In genomic region chr9:137162505-137163100, GRCh38 we compare ENCODE assay signal across 12 cellular contexts. TPM values are rescaled to one million over a fixed set of nuclear protein-coding genes. Genes with fewer than 3 reads are reported as not detected.
A peak's percentile ranks its signal among the peaks of the same experiment; 100 is the strongest.
DNase-seq lines count a peak whose midpoint lies in the region; ATAC-seq, FAIRE-seq and TF ChIP-seq lines count a peak whose summit lies in the region.
"Had no signal": no experiment of that assay in that cellular context is flagged by ENCODE, and none has a peak within 500 bp of the region (broad histone marks: within the 10 kb centered on the region; RNA-seq: fewer than 3 reads in every experiment).

No MANE protein-coding gene starts in this region.

- TSS peak; percentile 43 for BruUV-seq in HCT116 (replicated peaks; lab: Mats Ljungman, UMichigan)

- TF ChIP-seq RAD21 in A549 (conservative IDR thresholded peaks at IDR 0.05 in 1 of 2, IDR thresholded peaks at IDR 0.05 in 1 of 2) (no peak), HCT116 (IDR thresholded peaks at IDR 0.05; ENCODE audit: low read depth) (no peak)

- H3K27me3 ChIP-seq in HCT116 (ENCODE audit: insufficient read depth, low read length): no peaks in the 10 kb centered on the region

- no peaks in the 10 kb centered on the region for H3K36me3 ChIP-seq in HCT116 (ENCODE audit: control insufficient read depth in 1 of 2, insufficient read depth in 2 of 2, low read length in 2 of 2)

- peak overlapping the region; percentile 76 for H3K4me2 ChIP-seq in A549
- H3K4me2 ChIP-seq in HCT116 (ENCODE audit: low read length): peak overlapping the region; percentile 98

- POLR2A ChIA-PET in A549 (lab: Yijun Ruan, JAX): interaction anchor here (0.6 to 2.1 kb wide), 8 partner anchors 13 to 78 kb away, joined by 3 to 9 read pairs (median 4); partner anchors contain the start of genes RNF224, TPRN and TUBB4B
- POLR2A ChIA-PET in HCT116 (lab: Charles Lee): interaction anchor here (0.7 to 2.5 kb wide), 13 partner anchors 12 to 101 kb away, joined by 3 to 16 read pairs (median 5); partner anchors contain the start of genes ANAPC2, CYSRT1, SSNA1 and TPRN

- no peaks in the 10 kb centered on the region for H4K20me1 ChIP-seq in HCT116 (ENCODE audit: insufficient read depth)

- TF ChIP-seq CTCF in A549 (IDR thresholded peaks at IDR 0.05) (peak; percentile 14; the same call in 1 of the 3 replicates), HCT116 (IDR thresholded peaks at IDR 0.05 in 2 of 3, conservative IDR thresholded peaks at IDR 0.05 in 1 of 3; ENCODE audit: borderline replicate concordance in 1 of 3, insufficient read depth in 1 of 3, low read depth in 2 of 3, low read length in 2 of 3) (no peak; a peak in 1 of 6 replicates), epithelial cell of esophagus (IDR thresholded peaks at IDR 0.05; ENCODE audit: insufficient read depth, low read depth, low read length, missing control alignments) (no peak)

- H3K4me3 ChIP-seq in A549 (peak overlapping the region; percentile 38), HCT116 (replicated peaks in 1 of 2; ENCODE audit: low read depth in 1 of 2, low read length in 2 of 2) (peak overlapping the region; percentile 59 to 70), epithelial cell of esophagus (ENCODE audit: low read length) (peak overlapping the region; percentile 36)

- peaks cover 27% of the 10 kb centered on the region for H3K4me1 ChIP-seq in A549
- peaks cover 8 to 52% of the 10 kb centered on the region in 2 experiments; a peak in 3 of 4 replicates for H3K4me1 ChIP-seq in HCT116 (ENCODE audit: control insufficient read depth in 1 of 2, insufficient read depth in 2 of 2, low read length in 2 of 2)

- DNase-seq in A549 (ENCODE audit: low read depth in 1 of 2, low spot score in 1 of 2): peak in 1 of 2 experiments; percentile 64
- no peak for DNase-seq in HCT116 (ENCODE audit: low read depth, low spot score)
- peak; percentile 50 for DNase-seq in epithelial cell of esophagus (ENCODE audit: low read depth)
- DNase-seq in memory B cell (ENCODE audit: low spot score in 2 of 2): no peak
- no peak for DNase-seq in NCI-H524 treated with DMSO at 0.1 percent for 48 hours (lab: John Stamatoyannopoulos, UW)
- DNase-seq in NK-92 treated with Interleukin-12 subunit alpha and Interleukin-12 subunit beta, amount 100 ng/mL, for 24 hours (lab: John Stamatoyannopoulos, UW): no peak
- no peak for DNase-seq in mucosa of gallbladder (ENCODE audit: low spot score)
- DNase-seq: activated naive CD8-positive, alpha-beta T cell treated with anti-CD3 and anti-CD28 coated beads, Interleukin-2, amount 10 ng/mL, durations not matched to agents 7 days and 5 days; foreskin melanocyte had no signal

- H3K4me3 Mint-ChIP-seq in memory B cell: peak overlapping the region; percentile 40
- H3K4me3 Mint-ChIP-seq: activated naive CD8-positive, alpha-beta T cell treated with anti-CD3 and anti-CD28 coated beads, Interleukin-2, amount 10 ng/mL, durations not matched to agents 7 days and 5 days had no signal

- no peaks in the 10 kb centered on the region for H3K9me2 ChIP-seq in HCT116 (ENCODE audit: insufficient read depth)

- CTCF ChIA-PET in A549 (lab: Yijun Ruan, JAX) (interaction anchor here (0.7 to 7.4 kb wide), 14 partner anchors 8 to 95 kb away, joined by 3 to 57 read pairs (median 4); partner anchors contain the start of genes LRRC26, RNF224, SSNA1 and TMEM210), HCT116 (lab: Charles Lee) (interaction anchor here (0.9 to 1.9 kb wide), 6 partner anchors 11 to 76 kb away, joined by 3 to 15 read pairs (median 7); partner anchors contain the start of genes MAN1B1, RNF224 and SSNA1)

- RAD21 ChIA-PET in HCT116 (lab: Charles Lee; ENCODE audit: low non-redundant PET in 1 of 2, low total read pairs in 2 of 2, uncharacterized antibody in 2 of 2, unreplicated experiment in 2 of 2): interaction anchor here (0.7 to 1.1 kb wide), 2 partner anchors 65 to 132 kb away, joined by 3 to 4 read pairs; partner anchors contain the start of gene RNF224 (in 1 of the 2)

- peaks cover 11% of the 10 kb centered on the region for H3K4me1 Mint-ChIP-seq in memory B cell

- no peak for TF ChIP-seq POLR2A in A549 (IDR thresholded peaks at IDR 0.05; ENCODE audit: low read length)
- no peak for TF ChIP-seq POLR2A in HCT116 (IDR thresholded peaks at IDR 0.05; ENCODE audit: borderline replicate concordance, extremely low read depth, insufficient read depth, insufficient read length)

- no peaks in the 10 kb centered on the region for H3K36me3 Mint-ChIP-seq in memory B cell
- H3K36me3 Mint-ChIP-seq: activated naive CD8-positive, alpha-beta T cell treated with anti-CD3 and anti-CD28 coated beads, Interleukin-2, amount 10 ng/mL, durations not matched to agents 7 days and 5 days had no signal

- H3K79me2 ChIP-seq in HCT116 (ENCODE audit: insufficient read depth, low read length): no peaks in the 10 kb centered on the region

- H2AFZ ChIP-seq in HCT116 (ENCODE audit: low read depth, low read length, poor library complexity, severe bottlenecking): no peak overlapping the region

- TF ChIP-seq EP300 in A549 (IDR thresholded peaks at IDR 0.05): no peak

- ATAC-seq in A549 (peak; percentile 25 to 48; a peak in 4 of 6 replicates), HCT116 (peak; percentile 50), memory B cell (ENCODE audit: low read depth) (peak; percentile 49), HG03139 (IDR thresholded peaks at IDR 0.05; ENCODE audit: unreplicated experiment) (no peak)

- no peak for FAIRE-seq in A549 (lab: Jason Lieb, UNC)
- FAIRE-seq: GM19239 had no signal

- no peaks in the 10 kb centered on the region for H3K9me3 ChIP-seq in A549
- H3K9me3 ChIP-seq in HCT116 (ENCODE audit: control insufficient read depth in 1 of 2, insufficient read depth in 1 of 2, low read depth in 1 of 2, low read length in 2 of 2): no peaks in the 10 kb centered on the region

- 16% methylated on average over 15 of the region's 52 CpGs for WGBS in A549 (ENCODE audit: missing lambda C conversion rate)

- no peak overlapping the region for H3K27ac Mint-ChIP-seq in memory B cell
- H3K27ac Mint-ChIP-seq: activated naive CD8-positive, alpha-beta T cell treated with anti-CD3 and anti-CD28 coated beads, Interleukin-2, amount 10 ng/mL, durations not matched to agents 7 days and 5 days had no signal

- H3K27ac ChIP-seq in A549 (peak overlapping the region; percentile 54 to 85), HCT116 (ENCODE audit: low read depth, low read length) (peak overlapping the region; percentile 82)

- peaks cover 35% of the 10 kb centered on the region for H3K27me3 Mint-ChIP-seq in memory B cell

- no peaks in the 10 kb centered on the region for H3K9me3 Mint-ChIP-seq in memory B cell
- H3K9me3 Mint-ChIP-seq: activated naive CD8-positive, alpha-beta T cell treated with anti-CD3 and anti-CD28 coated beads, Interleukin-2, amount 10 ng/mL, durations not matched to agents 7 days and 5 days had no signal

- intact Hi-C loops in HCT116 (cut with micrococcal nuclease): loop anchor here (2.0 kb wide), 2 partner anchors 44 to 60 kb away; partner anchors contain the start of gene RNF208

- H3K9ac ChIP-seq in HCT116 (ENCODE audit: low read length): peak overlapping the region; percentile 77

TF ChIP-seq in A549, 52 proteins besides CTCF, POLR2A, EP300 and RAD21:
- TF ChIP-seq SMC3 (IDR thresholded peaks at IDR 0.05) (0 out of 3 replicates have a peak, but pooled peaks have one; percentile 17), JUN (IDR thresholded peaks at IDR 0.05) (no peak)
TF ChIP-seq in A549: peak in this region for 1.

TF ChIP-seq in HCT116, 20 proteins besides CTCF, POLR2A, EP300 and RAD21 (continues in another document):
- peak; percentile 77; the same call in 1 of the 2 replicates for TF ChIP-seq ZFX (IDR thresholded peaks at IDR 0.05)

RNA-seq across cellular contexts. Expression of gene LRRC26, which starts 7.2 kb away (rescaled TPM):
- polyA plus RNA-seq in A549 (2011; rRNA removed): 0.08 and 0.09 TPM in 2 replicates
- polyA plus RNA-seq in A549 (2012; cell fraction: cytosol; rRNA removed): 1.4 and 2.3 TPM in 2 replicates
- polyA plus RNA-seq in A549 (2012; cell fraction: nucleus; rRNA removed): 0.81 and 2.7 TPM in 2 replicates
- 0.80 to 1.2 TPM (median 1.0 TPM) in 3 replicates for polyA plus RNA-seq in A549 (2017; fragmentation: RNase III; extraction: RNeasy Plus Mini Kit Qiagen cat#74134 plus additional on column Dnase treatment)
- not detected in 2 replicates for polyA minus RNA-seq in A549 (2011; rRNA and poly(A)+ RNA removed)
- total RNA-seq in HCT116 (2021; ENCODE audit: unreplicated experiment): 2.4 TPM
- 2.1 and 2.9 TPM in 2 replicates for polyA plus RNA-seq in HCT116 (2012)
- 0.43 TPM for total RNA-seq in mucosa of gallbladder
- total RNA-seq: activated naive CD8-positive, alpha-beta T cell treated with anti-CD3 and anti-CD28 coated beads, Interleukin-2, amount 10 ng/mL, durations not matched to agents 7 days and 5 days; right cardiac atrium had no signal
- polyA plus RNA-seq: right cardiac atrium had no signal

RNA-seq across cellular contexts. Expression of gene TMEM210, which starts 9.3 kb away (rescaled TPM):
- polyA plus RNA-seq in A549 (2011; rRNA removed) (not detected in 2 replicates), A549 (2017; fragmentation: RNase III; extraction: RNeasy Plus Mini Kit Qiagen cat#74134 plus additional on column Dnase treatment) (not detected in 3 replicates)
- polyA plus RNA-seq in A549 (2012; cell fraction: cytosol; rRNA removed): not detected in 2 replicates
- 0.24 TPM in 1 of 2 replicates, not detected in the other for polyA plus RNA-seq in A549 (2012; cell fraction: nucleus; rRNA removed)
- polyA minus RNA-seq in A549 (2011; rRNA and poly(A)+ RNA removed): not detected in 2 replicates
- total RNA-seq in HCT116 (2021; ENCODE audit: unreplicated experiment) (not detected), mucosa of gallbladder (not detected)
- not detected in 2 replicates for polyA plus RNA-seq in HCT116 (2012)
- total RNA-seq: activated naive CD8-positive, alpha-beta T cell treated with anti-CD3 and anti-CD28 coated beads, Interleukin-2, amount 10 ng/mL, durations not matched to agents 7 days and 5 days; right cardiac atrium had no signal
- polyA plus RNA-seq: right cardiac atrium had no signal

RNA-seq across cellular contexts. Expression of gene GRIN1, which starts 23.6 kb away (rescaled TPM):
- polyA plus RNA-seq in A549 (2011; rRNA removed) (0.11 and 0.13 TPM in 2 replicates), A549 (2017; fragmentation: RNase III; extraction: RNeasy Plus Mini Kit Qiagen cat#74134 plus additional on column Dnase treatment) (0.30 to 0.51 TPM (median 0.45 TPM) in 3 replicates)
- 0.30 and 0.57 TPM in 2 replicates for polyA plus RNA-seq in A549 (2012; cell fraction: cytosol; rRNA removed)
- polyA plus RNA-seq in A549 (2012; cell fraction: nucleus; rRNA removed): 0.38 and 0.78 TPM in 2 replicates
- 0.17 and 0.88 TPM in 2 replicates for polyA minus RNA-seq in A549 (2011; rRNA and poly(A)+ RNA removed)
- total RNA-seq in HCT116 (2021; ENCODE audit: unreplicated experiment) (23.1 TPM), mucosa of gallbladder (0.83 TPM)
- 8.6 and 12.5 TPM in 2 replicates for polyA plus RNA-seq in HCT116 (2012)
- total RNA-seq: activated naive CD8-positive, alpha-beta T cell treated with anti-CD3 and anti-CD28 coated beads, Interleukin-2, amount 10 ng/mL, durations not matched to agents 7 days and 5 days had no signal

RNA-seq across cellular contexts. Expression of gene ANAPC2, which starts 25.8 kb away (rescaled TPM):
- polyA plus RNA-seq in A549 (2011; rRNA removed): 17.5 and 22.3 TPM in 2 replicates
- polyA plus RNA-seq in A549 (2012; cell fraction: cytosol; rRNA removed): 37.1 and 48.9 TPM in 2 replicates
- polyA plus RNA-seq in A549 (2012; cell fraction: nucleus; rRNA removed): 202 and 265 TPM in 2 replicates
- 35.4 to 40.7 TPM (median 39.9 TPM) in 3 replicates for polyA plus RNA-seq in A549 (2017; fragmentation: RNase III; extraction: RNeasy Plus Mini Kit Qiagen cat#74134 plus additional on column Dnase treatment)
- 18.9 and 25.5 TPM in 2 replicates for polyA minus RNA-seq in A549 (2011; rRNA and poly(A)+ RNA removed)
- total RNA-seq in HCT116 (2021; ENCODE audit: unreplicated experiment): 75.5 TPM
- 54.9 and 61.4 TPM in 2 replicates for polyA plus RNA-seq in HCT116 (2012)
- total RNA-seq in mucosa of gallbladder: 64.6 TPM

RNA-seq across cellular contexts. Expression of gene SSNA1, which starts 25.9 kb away (rescaled TPM):
- polyA plus RNA-seq in A549 (2011; rRNA removed) (52.6 and 54.1 TPM in 2 replicates), A549 (2017; fragmentation: RNase III; extraction: RNeasy Plus Mini Kit Qiagen cat#74134 plus additional on column Dnase treatment) (89.2 to 102 TPM (median 102 TPM) in 3 replicates)
- 201 and 204 TPM in 2 replicates for polyA plus RNA-seq in A549 (2012; cell fraction: cytosol; rRNA removed)
- polyA plus RNA-seq in A549 (2012; cell fraction: nucleus; rRNA removed): 122 and 139 TPM in 2 replicates
- polyA minus RNA-seq in A549 (2011; rRNA and poly(A)+ RNA removed): 10.9 and 21.7 TPM in 2 replicates
- total RNA-seq in HCT116 (2021; ENCODE audit: unreplicated experiment) (84.7 TPM), mucosa of gallbladder (65.7 TPM)
- polyA plus RNA-seq in HCT116 (2012): 101 and 102 TPM in 2 replicates

Comparison
In these comparisons a context has a peak if more than half of its experiments do, and no peak if none do; other contexts are left out.
1. RNA of gene GRIN1, which starts 23.6 kb away (total RNA-seq): 23.1 TPM in HCT116 (single experiment); 0.83 TPM in mucosa of gallbladder (single experiment); every median in the first group is over 10 times any median in the second.
2. Of the 6 proteins assayed by ChIP-seq in both A549 and HCT116: peak only in A549: CTCF; only in HCT116: none; in both: none; in neither: 5.
3. Peak in every context shown above with its lines, with median percentiles within 50 percentile points of each other: H3K4me3 ChIP-seq.